11 cellular contexts compared by ENCODE assay signal in genomic region chr3:124951511-124952390, GRCh38. TPM values are rescaled to one million over a fixed set of nuclear protein-coding genes. Genes with fewer than 3 reads are reported as not detected.
DNase-seq lines count a peak whose midpoint lies in the region; FAIRE-seq and TF ChIP-seq lines count a peak whose summit lies in the region.
"Had no signal": no experiment of that assay in that cellular context is flagged by ENCODE, and none has a peak within 500 bp of the region (broad histone marks: within the 10 kb centered on the region; RNA-seq: fewer than 3 reads in every experiment).

No MANE protein-coding gene starts in this region.

- POLR2A ChIA-PET in RWPE1 (lab: Yijun Ruan, JAX; ENCODE audit: low non-redundant PET), result no interaction called here

- H3K79me2 ChIP-seq in osteoblast (ENCODE audit: insufficient read depth, low read length), result no peaks in the 10 kb centered on the region
- no peaks in the 10 kb centered on the region for H3K79me2 ChIP-seq in MM.1S (ENCODE audit: low read length)

- peaks cover 11% of the 10 kb centered on the region for H3K4me1 ChIP-seq in osteoblast (ENCODE audit: insufficient read depth, low read length)
- H3K4me1 ChIP-seq in MM.1S (ENCODE audit: low read length), result no peaks in the 10 kb centered on the region

- H2AFZ ChIP-seq in osteoblast (ENCODE audit: low read length), result peak overlapping the region; percentile 1
- no peak overlapping the region for H2AFZ ChIP-seq in MM.1S (ENCODE audit: low read length)

- H4K20me1 ChIP-seq in osteoblast (ENCODE audit: insufficient read depth, low read length), result no peaks in the 10 kb centered on the region
- H4K20me1 ChIP-seq in MM.1S (ENCODE audit: insufficient read depth, low read length), result no peaks in the 10 kb centered on the region

- H3K4me2 ChIP-seq in osteoblast (ENCODE audit: insufficient read depth, low read length) (no peak overlapping the region), MM.1S (ENCODE audit: low read depth, low read length) (no peak overlapping the region)

- no peaks in the 10 kb centered on the region for H3F3A ChIP-seq in MM.1S (ENCODE audit: insufficient read depth, low read length)

- no peaks in the 10 kb centered on the region for H3K36me3 ChIP-seq in bronchial epithelial cell (ENCODE audit: control insufficient read depth, insufficient read depth, low read length)
- no peaks in the 10 kb centered on the region for H3K36me3 ChIP-seq in osteoblast (ENCODE audit: insufficient read depth, low read length)
- H3K36me3 ChIP-seq in MM.1S (replicated peaks; ENCODE audit: insufficient read depth, low read length), result no peaks in the 10 kb centered on the region

- no peak overlapping the region for H3K9ac ChIP-seq in MM.1S (ENCODE audit: low read length)

- TF ChIP-seq CTCF in bronchial epithelial cell (IDR thresholded peaks at IDR 0.05; ENCODE audit: insufficient read depth, low read length, severe bottlenecking) (no peak), osteoblast (IDR thresholded peaks at IDR 0.05; ENCODE audit: extremely low read depth, low read depth, low read length) (no peak), RWPE1 (conservative IDR thresholded peaks at IDR 0.05; ENCODE audit: low read depth) (no peak), MM.1S (IDR thresholded peaks at IDR 0.05; ENCODE audit: low read length) (no peak)

- H3K27me3 ChIP-seq in bronchial epithelial cell (ENCODE audit: control insufficient read depth, insufficient read depth, low read length) (no peaks in the 10 kb centered on the region), osteoblast (ENCODE audit: insufficient read depth, low read length) (no peaks in the 10 kb centered on the region), MM.1S (replicated peaks; ENCODE audit: insufficient read depth, low read length) (no peaks in the 10 kb centered on the region)

- peak; percentile 32 for DNase-seq in GM04504 (ENCODE audit: low read depth)
- DNase-seq in NCI-H2029 (lab: John Stamatoyannopoulos, UW), result peak; percentile 76
- peak; percentile 77 for DNase-seq in bronchial epithelial cell (ENCODE audit: low read depth)
- DNase-seq in osteoblast (ENCODE audit: insufficient read length, low spot score, missing footprints), result no peak
- no peak for DNase-seq in RWPE1 (ENCODE audit: low spot score)
- DNase-seq in MM.1S, result no peak
- DNase-seq in stimulated activated CD4-positive, alpha-beta T cell treated with anti-CD3 and anti-CD28 coated beads, Interleukin-12 subunit alpha, Interleukin-12 subunit beta, amount 100 ng/mL, for 4 hours, result no peak
- no peak for DNase-seq in NCI-H1436 (lab: John Stamatoyannopoulos, UW)
- DNase-seq: activated T-cell treated with anti-CD3 and anti-CD28 coated beads, Interleukin-2, amount 50 U/mL, for 72 hours; NCI-H446 treated with DMSO at 0.1 percent for 48 hours had no signal

- H3K27ac ChIP-seq in osteoblast (ENCODE audit: low read depth, low read length) (peak overlapping the region; percentile 72), RWPE1 (no peak overlapping the region), MM.1S (ENCODE audit: low read length) (no peak overlapping the region)

- CTCF ChIA-PET in RWPE1 (lab: Yijun Ruan, JAX), result interaction anchor here (0.6 kb wide), 2 partner anchors 18 to 387 kb away, joined by 3 to 4 read pairs; no protein-coding TSS in a partner anchor

- H3K9me3 ChIP-seq in osteoblast (ENCODE audit: low read depth, low read length), result no peaks in the 10 kb centered on the region
- H3K9me3 ChIP-seq in MM.1S (replicated peaks; ENCODE audit: insufficient read depth, low read length), result no peaks in the 10 kb centered on the region

- FAIRE-seq in bronchial epithelial cell (lab: Jason Lieb, UNC), result no peak

- no peaks in the 10 kb centered on the region for H3K9me2 ChIP-seq in MM.1S (replicated peaks; ENCODE audit: insufficient read depth, low read length)

- H3K4me3 ChIP-seq in bronchial epithelial cell (ENCODE audit: low read depth, low read length) (no peak overlapping the region), osteoblast (ENCODE audit: insufficient read depth, low read length) (no peak overlapping the region), MM.1S (ENCODE audit: low read length) (no peak overlapping the region)

RNA-seq across cellular contexts. Expression of gene MUC13, which starts 17.2 kb away (rescaled TPM):
- total RNA-seq in bronchial epithelial cell, result not detected in 2 replicates
- total RNA-seq in osteoblast, result not detected in 2 replicates
- total RNA-seq: activated T-cell treated with anti-CD3 and anti-CD28 coated beads, Interleukin-2, amount 50 U/mL, for 72 hours; mesothelial cell of epicardium had no signal

Comparison
In these comparisons a context has a peak if more than half of its experiments do, and no peak if none do; other contexts are left out.
1. DNase-seq: peak in GM04504 (single experiment), NCI-H2029 (single experiment) and bronchial epithelial cell (single experiment); none in osteoblast (single experiment), RWPE1 (single experiment), MM.1S (single experiment), stimulated activated CD4-positive, alpha-beta T cell treated with anti-CD3 and anti-CD28 coated beads, Interleukin-12 subunit alpha, Interleukin-12 subunit beta, amount 100 ng/mL, for 4 hours (single experiment) and NCI-H1436 (single experiment).